ENCODE assay signal across 22 cellular contexts in genomic region chr17:50466371-50467113, GRCh38. TPM values are rescaled to one million over a fixed set of nuclear protein-coding genes. Genes with fewer than 3 reads are reported as not detected.
A peak's percentile ranks its signal among the peaks of the same experiment; 100 is the strongest.
DNase-seq lines count a peak whose midpoint lies in the region; ATAC-seq, FAIRE-seq and TF ChIP-seq lines count a peak whose summit lies in the region.
"Had no signal": no experiment of that assay in that cellular context is flagged by ENCODE, and none has a peak within 500 bp of the region (broad histone marks: within the 10 kb centered on the region; RNA-seq: fewer than 3 reads in every experiment).

No MANE protein-coding gene starts in this region.

- H3K27me3 Mint-ChIP-seq in IgD-negative memory B cell (peaks cover 10% of the 10 kb centered on the region), activated B cell treated with CpG ODN at 0.5 μM for 24 hours (peaks cover 10% of the 10 kb centered on the region)

- CTCF ChIA-PET in A549 (lab: Yijun Ruan, JAX) (interaction anchor here (0.6 to 19.6 kb wide), 6 partner anchors 9 to 723 kb away, joined by 3 to 238 read pairs (median 7); partner anchors contain the start of genes LRRC59 and RSAD1), activated B cell treated with CpG ODN at 0.5 μM for 24 hours (lab: Charles Lee) (no interaction called here)

- no peak for DNase-seq in A549 (ENCODE audit: low read depth in 1 of 2, low spot score in 1 of 2)
- DNase-seq in activated B cell treated with CpG ODN at 0.5 μM for 24 hours, result no peak
- no peak for DNase-seq in NCI-H82 (lab: John Stamatoyannopoulos, UW)
- DNase-seq in NCI-H1930 (lab: John Stamatoyannopoulos, UW), result no peak
- DNase-seq: activated CD8-positive, alpha-beta T cell treated with anti-CD3 and anti-CD28 coated beads for 36 hours; CD8-positive, alpha-beta memory T cell; effector memory CD4-positive, alpha-beta T cell; NCI-H1436 treated with DMSO at 0.1 percent for 48 hours; stimulated activated naive CD4-positive, alpha-beta T cell had no signal

- peaks cover 0 to 2% (median 0%) of the 10 kb centered on the region in 3 donors for H3K9me3 Mint-ChIP-seq in IgD-negative memory B cell
- no peaks in the 10 kb centered on the region for H3K9me3 Mint-ChIP-seq in activated B cell treated with CpG ODN at 0.5 μM for 24 hours
- H3K9me3 Mint-ChIP-seq: activated CD8-positive, alpha-beta T cell treated with anti-CD3 and anti-CD28 coated beads for 36 hours; CD8-positive, alpha-beta memory T cell; GM23338 had no signal

- no peak for FAIRE-seq in A549 (lab: Jason Lieb, UNC)
- FAIRE-seq: keratinocyte had no signal

- TF ChIP-seq EP300 in A549 (IDR thresholded peaks at IDR 0.05), result no peak

- no peaks in the 10 kb centered on the region for H3K9me3 ChIP-seq in A549
- H3K9me3 ChIP-seq in mucosa of stomach (ENCODE audit: control insufficient read depth, low read length), result no peaks in the 10 kb centered on the region

- TF ChIP-seq CTCF in A549 (IDR thresholded peaks at IDR 0.05) (no peak), activated B cell treated with CpG ODN at 0.5 μM for 24 hours (IDR thresholded peaks at IDR 0.05) (no peak)

- H3K27ac ChIP-seq in A549, result peak overlapping the region; percentile 18 to 29; a peak in 4 of 6 replicates
- H3K27ac ChIP-seq: hepatocyte, VCaP had no signal

- H3K4me3 Mint-ChIP-seq in IgD-negative memory B cell (peak overlapping the region; percentile 63 to 90 (median 82)), activated B cell treated with CpG ODN at 0.5 μM for 24 hours (peak overlapping the region; percentile 11)
- H3K4me3 Mint-ChIP-seq: activated CD8-positive, alpha-beta T cell treated with anti-CD3 and anti-CD28 coated beads for 36 hours had no signal

- ATAC-seq in A549 (peak in 1 of 2 experiments; percentile 35; a peak in 3 of 6 replicates), activated B cell treated with CpG ODN at 0.5 μM for 24 hours (ENCODE audit: low read depth) (no peak), HG02840 (IDR thresholded peaks at IDR 0.05; ENCODE audit: low FRiP score, unreplicated experiment) (no peak), GM18502 (IDR thresholded peaks at IDR 0.05; ENCODE audit: poor library complexity, unreplicated experiment) (no peak)
- ATAC-seq: activated CD8-positive, alpha-beta T cell treated with anti-CD3 and anti-CD28 coated beads for 36 hours; GM23338 had no signal

- peaks cover 13% of the 10 kb centered on the region for H3K27me3 ChIP-seq in mucosa of stomach (ENCODE audit: control insufficient read depth, insufficient read depth, low read length)
- H3K27me3 ChIP-seq: hepatocyte had no signal

- H3K9ac ChIP-seq in mucosa of stomach (ENCODE audit: low read length), result peak overlapping the region; percentile 56

- H3K4me1 Mint-ChIP-seq in IgD-negative memory B cell (peaks cover 21 to 39% (median 37%) of the 10 kb centered on the region in 3 donors), activated B cell treated with CpG ODN at 0.5 μM for 24 hours (peaks cover 39% of the 10 kb centered on the region)

- H3K36me3 Mint-ChIP-seq in IgD-negative memory B cell (peaks cover 10% of the 10 kb centered on the region), activated B cell treated with CpG ODN at 0.5 μM for 24 hours (ENCODE audit: low read depth) (peaks cover 14% of the 10 kb centered on the region)

- no peak for TF ChIP-seq RAD21 in A549 (conservative IDR thresholded peaks at IDR 0.05 in 1 of 2, IDR thresholded peaks at IDR 0.05 in 1 of 2)

- POLR2A ChIA-PET in A549 (lab: Yijun Ruan, JAX), result no interaction called here
- POLR2A ChIA-PET in activated B cell treated with CpG ODN at 0.5 μM for 24 hours (lab: Charles Lee), result interaction anchor here (0.6 to 1.0 kb wide), 3 partner anchors 12 to 69 kb away, joined by 4 to 5 read pairs (median 4); no protein-coding TSS in a partner anchor

- no peaks in the 10 kb centered on the region for H3K36me3 ChIP-seq in mucosa of stomach (ENCODE audit: control insufficient read depth, insufficient read depth, low read length)

- intact Hi-C loops in activated B cell treated with CpG ODN at 0.5 μM for 24 hours (cut with micrococcal nuclease), result no loop called here

- 56% methylated on average over 9 of the region's 9 CpGs for WGBS in A549 (ENCODE audit: missing lambda C conversion rate)

- H3K27ac Mint-ChIP-seq in IgD-negative memory B cell, result peak overlapping the region; percentile 85 to 88 (median 86)
- no peak overlapping the region for H3K27ac Mint-ChIP-seq in activated B cell treated with CpG ODN at 0.5 μM for 24 hours
- H3K27ac Mint-ChIP-seq: activated CD8-positive, alpha-beta T cell treated with anti-CD3 and anti-CD28 coated beads for 36 hours; CD8-positive, alpha-beta memory T cell; GM23338 had no signal

- no peak overlapping the region for H3K4me3 ChIP-seq in A549
- H3K4me3 ChIP-seq in mucosa of stomach (ENCODE audit: low read length), result no peak overlapping the region
- H3K4me3 ChIP-seq: GM23338, hepatocyte, skin epidermis had no signal

- no peak for TF ChIP-seq POLR2A in A549 (IDR thresholded peaks at IDR 0.05; ENCODE audit: low read length)

- peak overlapping the region; percentile 42 for H3K4me2 ChIP-seq in A549
- H3K4me2 ChIP-seq: hepatocyte had no signal

- peaks cover 16% of the 10 kb centered on the region for H3K4me1 ChIP-seq in A549
- H3K4me1 ChIP-seq in mucosa of stomach (ENCODE audit: control insufficient read depth, insufficient read depth, low read length), result peaks cover 25% of the 10 kb centered on the region

TF ChIP-seq in A549, 52 proteins besides CTCF, POLR2A, EP300 and RAD21:
- TF ChIP-seq CEBPB (IDR thresholded peaks at IDR 0.05) (no peak), CHD2 (IDR thresholded peaks at IDR 0.05; ENCODE audit: low read length, partially characterized antibody) (no peak)

RNA-seq across cellular contexts. Expression of gene CHAD, which starts 2.1 kb away (rescaled TPM):
- polyA plus RNA-seq in A549 (2011; rRNA removed) (not detected in 2 replicates), A549 (2017; fragmentation: RNase III; extraction: RNeasy Plus Mini Kit Qiagen cat#74134 plus additional on column Dnase treatment) (not detected in 3 replicates), IgD-negative memory B cell (41.9 TPM)
- 0.03 TPM in 1 of 2 replicates, not detected in the other for polyA plus RNA-seq in A549 (2012; cell fraction: cytosol; rRNA removed)
- polyA plus RNA-seq in A549 (2012; cell fraction: nucleus; rRNA removed), result 0.04 TPM in 1 of 2 replicates, not detected in the other
- not detected in 2 replicates for polyA minus RNA-seq in A549 (2011; rRNA and poly(A)+ RNA removed)
- total RNA-seq in activated B cell treated with CpG ODN at 0.5 μM for 24 hours, result 0.34 and 0.42 TPM in 2 replicates
- total RNA-seq: activated CD8-positive, alpha-beta T cell treated with anti-CD3 and anti-CD28 coated beads for 36 hours; CD8-positive, alpha-beta memory T cell; GM23338; LHCN-M2; NCI-H460; osteocyte; ureter had no signal
- polyA plus RNA-seq: CD8-positive, alpha-beta memory T cell; keratinocyte had no signal

RNA-seq across cellular contexts. Expression of gene RSAD1, which starts 12.1 kb away (rescaled TPM):
- 38.2 and 47.2 TPM in 2 replicates for polyA plus RNA-seq in A549 (2011; rRNA removed)
- 32.7 and 42.8 TPM in 2 replicates for polyA plus RNA-seq in A549 (2012; cell fraction: cytosol; rRNA removed)
- polyA plus RNA-seq in A549 (2012; cell fraction: nucleus; rRNA removed), result 81.1 and 85.4 TPM in 2 replicates
- polyA plus RNA-seq in A549 (2017; fragmentation: RNase III; extraction: RNeasy Plus Mini Kit Qiagen cat#74134 plus additional on column Dnase treatment), result 36.3 to 42.0 TPM (median 40.9 TPM) in 3 replicates
- polyA minus RNA-seq in A549 (2011; rRNA and poly(A)+ RNA removed), result 29.3 and 30.0 TPM in 2 replicates
- 54.4 TPM for polyA plus RNA-seq in IgD-negative memory B cell
- total RNA-seq in activated B cell treated with CpG ODN at 0.5 μM for 24 hours, result 36.2 and 42.2 TPM in 2 replicates

RNA-seq across cellular contexts. Expression of gene ACSF2, which starts 40.5 kb away (rescaled TPM):
- polyA plus RNA-seq in A549 (2011; rRNA removed), result 28.9 and 33.6 TPM in 2 replicates
- 14.0 and 17.2 TPM in 2 replicates for polyA plus RNA-seq in A549 (2012; cell fraction: cytosol; rRNA removed)
- 49.4 and 67.7 TPM in 2 replicates for polyA plus RNA-seq in A549 (2012; cell fraction: nucleus; rRNA removed)
- 16.3 to 24.4 TPM (median 21.5 TPM) in 3 replicates for polyA plus RNA-seq in A549 (2017; fragmentation: RNase III; extraction: RNeasy Plus Mini Kit Qiagen cat#74134 plus additional on column Dnase treatment)
- 45.1 and 48.8 TPM in 2 replicates for polyA minus RNA-seq in A549 (2011; rRNA and poly(A)+ RNA removed)
- 28.6 TPM for polyA plus RNA-seq in IgD-negative memory B cell
- total RNA-seq in activated B cell treated with CpG ODN at 0.5 μM for 24 hours, result 16.4 and 17.9 TPM in 2 replicates

RNA-seq across cellular contexts. Expression of gene MYCBPAP, which starts 41.7 kb away (rescaled TPM):
- polyA plus RNA-seq in A549 (2011; rRNA removed) (2.5 and 4.1 TPM in 2 replicates), A549 (2017; fragmentation: RNase III; extraction: RNeasy Plus Mini Kit Qiagen cat#74134 plus additional on column Dnase treatment) (0.93 to 2.1 TPM (median 1.2 TPM) in 3 replicates), IgD-negative memory B cell (1.3 TPM)
- polyA plus RNA-seq in A549 (2012; cell fraction: cytosol; rRNA removed), result 0.59 and 0.89 TPM in 2 replicates
- polyA plus RNA-seq in A549 (2012; cell fraction: nucleus; rRNA removed), result 3.0 and 3.7 TPM in 2 replicates
- polyA minus RNA-seq in A549 (2011; rRNA and poly(A)+ RNA removed), result 3.2 and 3.9 TPM in 2 replicates
- total RNA-seq in activated B cell treated with CpG ODN at 0.5 μM for 24 hours, result 2.1 and 2.3 TPM in 2 replicates
- polyA plus RNA-seq: CD8-positive, alpha-beta memory T cell had no signal

Comparison
In these comparisons a context has a peak if more than half of its experiments do, and no peak if none do; other contexts are left out.
1. RNA of gene CHAD, which starts 2.1 kb away (polyA plus RNA-seq): 41.9 TPM in IgD-negative memory B cell (single experiment); 0.03 to 0.04 TPM in A549; every median in the first group is over 10 times any median in the second.